ENCODE assay signal across 1 cellular context in the genomic region with DNA sequence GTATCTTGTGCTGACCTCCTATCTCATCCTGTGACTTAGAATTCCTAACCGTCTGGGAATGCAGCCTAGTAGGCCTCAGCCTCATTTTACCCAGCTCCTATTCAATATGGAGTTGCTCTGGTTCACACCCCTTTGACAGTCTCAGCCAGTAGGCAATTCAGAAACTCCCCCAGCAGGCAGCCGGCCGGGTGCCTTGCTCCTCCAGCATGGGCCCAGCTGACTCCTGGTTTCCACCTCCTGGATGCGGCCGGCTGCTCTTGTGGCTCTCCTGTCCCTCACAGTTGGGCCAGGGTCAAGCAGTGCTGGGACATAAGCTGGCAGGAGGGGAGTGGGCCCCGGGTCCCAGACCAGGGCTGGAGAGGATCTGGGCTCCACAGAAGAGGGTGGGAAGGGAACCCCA.
TF ChIP-seq lines count a peak whose summit lies in the region.

No MANE protein-coding gene starts in this region.

TF ChIP-seq in H1, 55 proteins besides CTCF, POLR2A, EP300 and RAD21 (continued from another document):
- TF ChIP-seq CTBP2 (IDR thresholded peaks at IDR 0.05; ENCODE audit: borderline replicate concordance, insufficient read depth, insufficient read length, low read length) (no peak), SP2 (IDR thresholded peaks at IDR 0.05; ENCODE audit: low read length) (no peak), SUZ12 (IDR thresholded peaks at IDR 0.05; ENCODE audit: low read length) (no peak), TBP (IDR thresholded peaks at IDR 0.05; ENCODE audit: low read depth, low read length) (no peak), TAF7 (optimal IDR thresholded peaks at IDR 0.05; ENCODE audit: borderline replicate concordance, low read depth, low read length) (no peak), BRCA1 (IDR thresholded peaks at IDR 0.05; ENCODE audit: low read depth, low read length) (no peak), RNF2 (IDR thresholded peaks at IDR 0.05; ENCODE audit: borderline replicate concordance, low read depth, low read length, missing control alignments, poor library complexity, severe bottlenecking) (no peak)
- TF ChIP-seq, protein P1, sequence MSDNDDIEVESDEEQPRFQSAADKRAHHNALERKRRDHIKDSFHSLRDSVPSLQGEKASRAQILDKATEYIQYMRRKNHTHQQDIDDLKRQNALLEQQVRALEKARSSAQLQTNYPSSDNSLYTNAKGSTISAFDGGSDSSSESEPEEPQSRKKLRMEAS (IDR thresholded peaks at IDR 0.05): no peak
